ENCODE assay signal across 16 cellular contexts in genomic region chr5:175728316-175728715, GRCh38.
"Had no signal": no experiment of that assay in that cellular context is flagged by ENCODE, and none has a peak within 500 bp of the region (broad histone marks: within the 10 kb centered on the region; RNA-seq: fewer than 3 reads in every experiment).

No MANE protein-coding gene starts in this region.

- H3K9me3 ChIP-seq: upper lobe of left lung had no signal

- ATAC-seq: activated naive CD4-positive, alpha-beta T cell treated with anti-CD3 and anti-CD28 coated beads, Interleukin-2, amount 50 U/mL, for 72 hours; stimulated activated naive CD8-positive, alpha-beta T cell treated with anti-CD3 and anti-CD28 coated beads, Interleukin-15, Interleukin-2, amounts not matched to agents 100 U/mL and 50 U/mL, for 24 hours; T-helper 17 cell had no signal

- H3K27me3 ChIP-seq: hepatocyte had no signal

- H3K4me3 ChIP-seq: hepatocyte, upper lobe of left lung had no signal

- H3K36me3 ChIP-seq: upper lobe of left lung had no signal

- DNase-seq: activated CD4-positive, alpha-beta memory T cell treated with anti-CD3 and anti-CD28 coated beads, Interleukin-2, amount 10 ng/mL, durations not matched to agents 7 days and 5 days; activated CD4-positive, alpha-beta T cell treated with anti-CD3 and anti-CD28 coated beads, Interleukin-2, amount 10 ng/mL, durations not matched to agents 24 days and 14 days; dermis blood vessel endothelial cell; effector CD8-positive, alpha-beta T cell; foreskin melanocyte; left cardiac atrium; nucleus accumbens; right cardiac atrium; stimulated activated CD4-positive, alpha-beta T cell treated with anti-CD3 and anti-CD28 coated beads, Interleukin-12 subunit alpha, Interleukin-12 subunit beta, amount 100 ng/mL, for 4 hours; stimulated activated CD4-positive, alpha-beta T cell treated with anti-CD3 and anti-CD28 coated beads, Interleukin-4, amount 100 ng/mL, for 4 hours; stimulated activated naive CD8-positive, alpha-beta T cell treated with anti-CD3 and anti-CD28 coated beads, Interleukin-15, Interleukin-2, amounts not matched to agents 100 U/mL and 50 U/mL, for 24 hours; T-helper 17 cell; upper lobe of left lung had no signal

- H3K9ac ChIP-seq: parathyroid adenoma had no signal

- H3K27ac ChIP-seq: hepatocyte, parathyroid adenoma, upper lobe of left lung had no signal
